In genomic region chr12:126033746-126034145, GRCh38 we compare ENCODE assay signal across 17 cellular contexts.
A peak's percentile ranks its signal among the peaks of the same experiment; 100 is the strongest.
DNase-seq lines count a peak whose midpoint lies in the region; ATAC-seq and TF ChIP-seq lines count a peak whose summit lies in the region.
"Had no signal": no experiment of that assay in that cellular context is flagged by ENCODE, and none has a peak within 500 bp of the region (broad histone marks: within the 10 kb centered on the region; RNA-seq: fewer than 3 reads in every experiment).

No MANE protein-coding gene starts in this region.

- H3K27me3 ChIP-seq in GM23338 (ENCODE audit: insufficient read depth) = no peaks in the 10 kb centered on the region
- H3K27me3 ChIP-seq: BLaER1 treated with 17β-estradiol and CSF1 and Interleukin-3, amounts not matched to agents 10 nM and 100 nM had no signal

- no peak overlapping the region for H3K4me3 ChIP-seq in GM23338
- H3K4me3 ChIP-seq: A549; BLaER1 treated with 17β-estradiol and CSF1 and Interleukin-3, amounts not matched to agents 10 nM and 100 nM; HAP-1; K562 had no signal

- DNase-seq in GM23338 (ENCODE audit: low spot score) (peak; percentile 7), T1000 (lab: John Stamatoyannopoulos, UW) (peak; percentile 38), iPS DF 19.7 (ENCODE audit: low read depth, low spot score) (peak; percentile 7), mucosa of gallbladder (ENCODE audit: low spot score) (peak; percentile 16), NCI-H524 treated with DMSO at 0.1 percent for 48 hours (lab: John Stamatoyannopoulos, UW) (no peak), NCI-H2227 (lab: John Stamatoyannopoulos, UW; ENCODE audit: unreplicated experiment) (no peak)
- DNase-seq: CD8-positive, alpha-beta memory T cell; NCI-H1048; NCI-H2081 treated with DMSO at 0.1 percent for 48 hours; OCI-M1 had no signal

- H3K27me3 Mint-ChIP-seq in GM23338 (ENCODE audit: insufficient read depth, low read depth, poor library complexity) = no peaks in the 10 kb centered on the region

- TF ChIP-seq CTCF in GM23338 (conservative IDR thresholded peaks at IDR 0.05; ENCODE audit: low read depth in 2 of 2) = no peak

- no peaks in the 10 kb centered on the region; the same call in 1 of the 2 replicates for H3K36me3 ChIP-seq in GM23338 (ENCODE audit: insufficient read depth)
- H3K36me3 ChIP-seq: BLaER1 treated with 17β-estradiol and CSF1 and Interleukin-3, amounts not matched to agents 10 nM and 100 nM; HAP-1 had no signal

- H4K20me1 ChIP-seq in GM23338 (replicated peaks; ENCODE audit: insufficient read depth) = no peaks in the 10 kb centered on the region
- H4K20me1 ChIP-seq: BLaER1 treated with 17β-estradiol and CSF1 and Interleukin-3, amounts not matched to agents 10 nM and 100 nM had no signal

- H3K36me3 Mint-ChIP-seq in GM23338 (ENCODE audit: low read depth) = peaks cover 37% of the 10 kb centered on the region
- H3K36me3 Mint-ChIP-seq: CD8-positive, alpha-beta memory T cell had no signal

- H3K9me3 Mint-ChIP-seq in GM23338 = peaks cover 97% of the 10 kb centered on the region

- H3K4me2 ChIP-seq in GM23338 = no peak overlapping the region
- H3K4me2 ChIP-seq: A549; BLaER1 treated with 17β-estradiol and CSF1 and Interleukin-3, amounts not matched to agents 10 nM and 100 nM had no signal

- H3K27ac ChIP-seq in GM23338 (ENCODE audit: low read depth) = no peak overlapping the region
- H3K27ac ChIP-seq: A549; BLaER1 treated with 17β-estradiol and CSF1 and Interleukin-3, amounts not matched to agents 10 nM and 100 nM; RWPE1 had no signal

- no peak overlapping the region for H3K27ac Mint-ChIP-seq in GM23338
- H3K27ac Mint-ChIP-seq: CD8-positive, alpha-beta memory T cell had no signal

- H3K4me3 Mint-ChIP-seq in GM23338 = no peak overlapping the region
- H3K4me3 Mint-ChIP-seq: CD8-positive, alpha-beta memory T cell had no signal

- H3K4me1 ChIP-seq in GM23338 (ENCODE audit: insufficient read depth) = no peaks in the 10 kb centered on the region
- H3K4me1 ChIP-seq: A549; BLaER1 treated with 17β-estradiol and CSF1 and Interleukin-3, amounts not matched to agents 10 nM and 100 nM; HAP-1 had no signal

- H2AFZ ChIP-seq in GM23338 = no peak overlapping the region

- H3K9me2 ChIP-seq in GM23338 (ENCODE audit: insufficient read depth) = no peaks in the 10 kb centered on the region

- no peaks in the 10 kb centered on the region for H3F3A ChIP-seq in GM23338 (replicated peaks; ENCODE audit: low read depth)

- no peaks in the 10 kb centered on the region for H3K79me2 ChIP-seq in GM23338 (replicated peaks; ENCODE audit: insufficient read depth)

- ATAC-seq in GM23338 = no peak
- no peak for ATAC-seq in HG03354 (IDR thresholded peaks at IDR 0.05; ENCODE audit: poor library complexity, severe bottlenecking, unreplicated experiment)
- no peak for ATAC-seq in GM21723 (IDR thresholded peaks at IDR 0.05; ENCODE audit: unreplicated experiment)
- ATAC-seq: A549, K562 had no signal

- no peaks in the 10 kb centered on the region for H3K4me1 Mint-ChIP-seq in GM23338
- H3K4me1 Mint-ChIP-seq: CD8-positive, alpha-beta memory T cell had no signal

TF ChIP-seq in GM23338, 12 proteins besides CTCF, POLR2A, EP300 and RAD21:
- TF ChIP-seq EZH2 (IDR thresholded peaks at IDR 0.05; ENCODE audit: low read depth, unreplicated experiment) (no peak), REST (IDR thresholded peaks at IDR 0.05; ENCODE audit: unreplicated experiment) (no peak), STAT1 (IDR thresholded peaks at IDR 0.05; ENCODE audit: unreplicated experiment) (no peak), ETS1 (IDR thresholded peaks at IDR 0.05) (no peak), CREB1 (CRISPR knock-in tag; IDR thresholded peaks at IDR 0.05; ENCODE audit: low read depth) (no peak)

Comparison
In these comparisons a context has a peak if more than half of its experiments do, and no peak if none do; other contexts are left out.
1. DNase-seq: peak in GM23338 (single experiment), T1000 (single experiment), iPS DF 19.7 (single experiment) and mucosa of gallbladder (single experiment); none in NCI-H524 treated with DMSO at 0.1 percent for 48 hours (single experiment) and NCI-H2227 (single experiment).